In genomic region chr19:45591004-45591637, GRCh38 we compare ENCODE assay signal across 1 cellular context.
TF ChIP-seq lines count a peak whose summit lies in the region.

No MANE protein-coding gene starts in this region.

TF ChIP-seq in A549, 52 proteins besides CTCF, POLR2A, EP300 and RAD21 (continued from another document):
- TF ChIP-seq, protein P1, sequence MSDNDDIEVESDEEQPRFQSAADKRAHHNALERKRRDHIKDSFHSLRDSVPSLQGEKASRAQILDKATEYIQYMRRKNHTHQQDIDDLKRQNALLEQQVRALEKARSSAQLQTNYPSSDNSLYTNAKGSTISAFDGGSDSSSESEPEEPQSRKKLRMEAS (IDR thresholded peaks at IDR 0.05) = peak; percentile 98
